Comparison of ENCODE assay signal across 8 cellular contexts in genomic region chr9:127123239-127123935, GRCh38. TPM values are rescaled to one million over a fixed set of nuclear protein-coding genes. Genes with fewer than 3 reads are reported as not detected.
DNase-seq lines count a peak whose midpoint lies in the region; ATAC-seq and TF ChIP-seq lines count a peak whose summit lies in the region.

No MANE protein-coding gene starts in this region.

- H3K4me3 ChIP-seq in mammary epithelial cell (replicated peaks in 1 of 3; ENCODE audit: insufficient read depth in 1 of 3, low read depth in 2 of 3, low read length in 3 of 3) (no peak overlapping the region), thyroid gland (replicated peaks in 1 of 3) (peak overlapping the region in 1 of 3 donors; percentile 31)

- intact Hi-C loops in mammary epithelial cell (cut with micrococcal nuclease) (no loop called here), thyroid gland (cut with DNase I) (loop anchor here (5.0 kb wide), 1 partner anchor 54 kb away; no protein-coding TSS in a partner anchor)

- DNase-seq in NCI-H1694 treated with DMSO at 0.1 percent for 48 hours (lab: John Stamatoyannopoulos, UW) (peak; percentile 16), NCI-H1694 (lab: John Stamatoyannopoulos, UW) (no peak), mammary epithelial cell (no peak), medulla oblongata (ENCODE audit: extremely low spot score) (peak; percentile 58), thyroid gland (peak; percentile 72 to 82), T-helper 9 cell (no peak), GOT3 (lab: John Stamatoyannopoulos, UW) (no peak)

- no peak for TF ChIP-seq POLR2A in thyroid gland (IDR thresholded peaks at IDR 0.05)

- H3K27me3 ChIP-seq in mammary epithelial cell (ENCODE audit: insufficient read depth, low read length) (peaks cover 24% of the 10 kb centered on the region), thyroid gland (no peaks in the 10 kb centered on the region)

- no peak overlapping the region for H3K9ac ChIP-seq in mammary epithelial cell (ENCODE audit: insufficient read depth, low read length)

- no peaks in the 10 kb centered on the region for H3K36me3 ChIP-seq in mammary epithelial cell (ENCODE audit: insufficient read depth, low read length)
- H3K36me3 ChIP-seq in thyroid gland, result no peaks in the 10 kb centered on the region

- no peak for TF ChIP-seq CTCF in mammary epithelial cell (conservative IDR thresholded peaks at IDR 0.05 in 1 of 2, IDR thresholded peaks at IDR 0.05 in 1 of 2; ENCODE audit: extremely low read depth in 1 of 2, insufficient read depth in 1 of 2, low read depth in 1 of 2, low read length in 2 of 2)
- no peak for TF ChIP-seq CTCF in thyroid gland (IDR thresholded peaks at IDR 0.05)

- in situ Hi-C loops in mammary epithelial cell (cut with MboI; ENCODE audit: low sequenced_read_pairs in 2 of 2), result no loop called here

- H3K4me1 ChIP-seq in mammary epithelial cell (ENCODE audit: insufficient read depth, low read length) (peaks cover 12% of the 10 kb centered on the region), thyroid gland (peaks cover 19 to 46% of the 10 kb centered on the region in 2 donors)

- no peak for ATAC-seq in GM21423 (IDR thresholded peaks at IDR 0.05; ENCODE audit: unreplicated experiment)

- peak overlapping the region; percentile 40 for H2AFZ ChIP-seq in mammary epithelial cell (ENCODE audit: low read depth, low read length)

- H3K4me2 ChIP-seq in mammary epithelial cell (ENCODE audit: insufficient read depth, low read depth, low read length), result peak overlapping the region; percentile 37

- no peaks in the 10 kb centered on the region for H4K20me1 ChIP-seq in mammary epithelial cell (ENCODE audit: insufficient read depth, low read length)

- H3K9me3 ChIP-seq in mammary epithelial cell (replicated peaks; ENCODE audit: insufficient read depth, low read length) (no peaks in the 10 kb centered on the region), thyroid gland (no peaks in the 10 kb centered on the region)

- H3K27ac ChIP-seq in mammary epithelial cell (ENCODE audit: insufficient read depth, low read depth, low read length), result no peak overlapping the region
- H3K27ac ChIP-seq in thyroid gland, result peak overlapping the region; percentile 40 to 89 (median 81)

- no peaks in the 10 kb centered on the region for H3K79me2 ChIP-seq in mammary epithelial cell (ENCODE audit: insufficient read depth, low read length)

- 41% methylated on average over 8 of the region's 9 CpGs for WGBS in mammary epithelial cell (ENCODE audit: low coverage, missing lambda C conversion rate)
- 53 to 83% methylated on average over 5 to 9 of the region's 9 CpGs for WGBS in thyroid gland, 2 donors

- BruUV-seq in mammary epithelial cell (replicated peaks; lab: Mats Ljungman, UMichigan), result no TSS peak

- dilution Hi-C loops in mammary epithelial cell (cut with HindIII; ENCODE audit: low sequenced_read_pairs), result no loop called here

- CTCF ChIA-PET in mammary epithelial cell (lab: Charles Lee; ENCODE audit: low non-redundant PET), result interaction anchor here (0.6 kb wide), 1 partner anchor 417 kb away, joined by 3 read pairs; no protein-coding TSS in a partner anchor

RNA-seq across cellular contexts. Expression of gene ANGPTL2, which starts 1.0 kb away (rescaled TPM):
- total RNA-seq in mammary epithelial cell (1 to 10 TPM in 1 of 2 donors, not detected in 1; 1.5 TPM), thyroid gland (10 to 100 TPM in 2 of 4 donors, 1 to 10 TPM in 2; 5.9 to 12.6 (median 8.7) TPM)
- polyA plus RNA-seq in mammary epithelial cell, result not detected
- not detected for polyA minus RNA-seq in mammary epithelial cell

Comparison
In these comparisons a context has a peak if more than half of its experiments do, and no peak if none do; other contexts are left out.
1. DNase-seq: peak in NCI-H1694 treated with DMSO at 0.1 percent for 48 hours (single experiment), medulla oblongata (single experiment) and thyroid gland (2 of 2); none in NCI-H1694 (single experiment), mammary epithelial cell (single experiment), T-helper 9 cell (single experiment) and GOT3 (single experiment).